9 cellular contexts compared by ENCODE assay signal in genomic region chr17:76506408-76507328, GRCh38. TPM values are rescaled to one million over a fixed set of nuclear protein-coding genes. Genes with fewer than 3 reads are reported as not detected.
A peak's percentile ranks its signal among the peaks of the same experiment; 100 is the strongest.
DNase-seq lines count a peak whose midpoint lies in the region; ATAC-seq, FAIRE-seq and TF ChIP-seq lines count a peak whose summit lies in the region.
"Had no signal": no experiment of that assay in that cellular context is flagged by ENCODE, and none has a peak within 500 bp of the region (broad histone marks: within the 10 kb centered on the region; RNA-seq: fewer than 3 reads in every experiment).

No MANE protein-coding gene starts in this region.

- peaks cover 4% of the 10 kb centered on the region for H3K27me3 ChIP-seq in HL-60 (ENCODE audit: insufficient read depth, poor library complexity, severe bottlenecking)
- peaks cover 0 to 6% (median 4%) of the 10 kb centered on the region in 4 experiments; a peak in 5 of 7 replicates for H3K27me3 ChIP-seq in H1 (replicated peaks in 1 of 4; ENCODE audit: control insufficient read depth in 3 of 4, extremely low read depth in 1 of 4, insufficient read depth in 3 of 4, low read length in 3 of 4)

- H3K4ac ChIP-seq in H1 (replicated peaks; ENCODE audit: insufficient read length, low read depth, low read length): peak overlapping the region; percentile 16

- CTCF ChIA-PET in H1 (lab: Charles Lee; ENCODE audit: partially characterized antibody): interaction anchor here (0.6 to 20.2 kb wide), 37 partner anchors 8 to 901 kb away, joined by 3 to 446 read pairs (median 6); partner anchors contain the start of gene AANAT

- no peak for FAIRE-seq in H1 (lab: Jason Lieb, UNC)

- H3K9ac ChIP-seq in H1 (replicated peaks in 1 of 4; ENCODE audit: extremely low read depth in 1 of 4, low read depth in 3 of 4, low read length in 3 of 4): no peak overlapping the region

- no peak for TF ChIP-seq EP300 in H1 (IDR thresholded peaks at IDR 0.05; ENCODE audit: borderline replicate concordance in 1 of 2, low read depth in 2 of 2, low read length in 2 of 2)

- no peaks in the 10 kb centered on the region for H3K9me3 Mint-ChIP-seq in mesothelial cell of epicardium

- no peak overlapping the region; the same call in 1 of the 2 replicates for H2BK20ac ChIP-seq in H1 (ENCODE audit: low read length)

- no peaks in the 10 kb centered on the region for H3K79me1 ChIP-seq in H1 (ENCODE audit: low read depth, low read length)

- H4K8ac ChIP-seq in H1 (ENCODE audit: extremely low read depth, insufficient read depth, low read length): 0 out of 2 replicates have a peak overlapping the region, but pooled peaks have one; percentile 7

- no peak for ATAC-seq in GM18498 (IDR thresholded peaks at IDR 0.05; ENCODE audit: unreplicated experiment)

- H2BK15ac ChIP-seq in H1 (ENCODE audit: low read length): peak overlapping the region; percentile 100; the same call in 1 of the 2 replicates

- peaks cover 4 to 9% (median 6%) of the 10 kb centered on the region in 4 experiments for H3K4me1 ChIP-seq in H1 (replicated peaks in 1 of 4; ENCODE audit: control insufficient read depth in 3 of 4, insufficient read depth in 4 of 4, low read length in 3 of 4)

- no peaks in the 10 kb centered on the region for H3K36me3 Mint-ChIP-seq in mesothelial cell of epicardium

- H3K79me2 ChIP-seq in H1 (ENCODE audit: control insufficient read depth in 1 of 2, insufficient read depth in 2 of 2, low read length in 2 of 2): no peaks in the 10 kb centered on the region

- DNase-seq in ELF-1 (ENCODE audit: low read depth, low spot score) (peak; percentile 91), HL-60 (ENCODE audit: low read depth in 1 of 2, low spot score in 1 of 2) (peak in 1 of 2 experiments; percentile 77), NOMO-1 treated with DMSO at 0.1 percent for 48 hours (lab: John Stamatoyannopoulos, UW; ENCODE audit: unreplicated experiment) (peak; percentile 58), H1 (ENCODE audit: low read depth in 1 of 2, low spot score in 2 of 2) (peak; percentile 56 to 99), mesothelial cell of epicardium (ENCODE audit: low spot score in 2 of 2, unreplicated experiment in 2 of 2) (peak; percentile 65 to 95)
- peak; percentile 74 to 81 for DNase-seq in activated CD8-positive, alpha-beta memory T cell treated with anti-CD3 and anti-CD28 coated beads for 4 hours (ENCODE audit: low read depth in 2 of 2)
- DNase-seq in stimulated activated CD8-positive, alpha-beta memory T cell treated with anti-CD3 and anti-CD28 coated beads, Interleukin-4, amount 100 ng/mL, for 24 hours (ENCODE audit: low read depth): peak; percentile 82

- no peak overlapping the region for H3K23ac ChIP-seq in H1 (ENCODE audit: insufficient read length)

- peak overlapping the region; percentile 63; the same call in 1 of the 2 replicates for H2BK5ac ChIP-seq in H1 (ENCODE audit: low read depth, low read length)

- POLR2A ChIA-PET in H1 (lab: Charles Lee; ENCODE audit: partially characterized antibody): interaction anchor here (1.3 kb wide), 1 partner anchor 60 kb away, joined by 3 read pairs; no protein-coding TSS in a partner anchor

- TF ChIP-seq RAD21 in H1 (IDR thresholded peaks at IDR 0.05 in 1 of 2, conservative IDR thresholded peaks at IDR 0.05 in 1 of 2; ENCODE audit: low read depth in 2 of 2, low read length in 2 of 2): peak; percentile 96 to 97

- H3K9me3 ChIP-seq in H1 (ENCODE audit: insufficient read depth in 2 of 2, low read depth in 1 of 2, low read length in 1 of 2): no peaks in the 10 kb centered on the region

- peak overlapping the region; percentile 93 for H4K91ac ChIP-seq in H1 (replicated peaks; ENCODE audit: insufficient read length, low read length)

- no peak overlapping the region for H3K4me3 ChIP-seq in HL-60 (replicated peaks; ENCODE audit: insufficient read depth, low read length)
- peak overlapping the region in 1 of 4 experiments; percentile 40; a peak in 2 of 8 replicates for H3K4me3 ChIP-seq in H1 (ENCODE audit: extremely low read depth in 1 of 4, insufficient read depth in 2 of 4, low read depth in 3 of 4, low read length in 4 of 4)

- H3K36me3 ChIP-seq in H1 (ENCODE audit: control insufficient read depth in 2 of 4, insufficient read depth in 4 of 4, low read length in 3 of 4): no peaks in the 10 kb centered on the region

- peak overlapping the region; percentile 65 for H2BK120ac ChIP-seq in H1 (replicated peaks; ENCODE audit: low read depth, low read length)

- H2AK5ac ChIP-seq in H1 (ENCODE audit: low read depth, low read length): no peak overlapping the region

- no peak overlapping the region for H3K56ac ChIP-seq in H1 (replicated peaks; ENCODE audit: insufficient read length, low read depth, low read length)

- H4K5ac ChIP-seq in H1 (ENCODE audit: insufficient read length, low read depth, low read length): no peak overlapping the region

- H3K23me2 ChIP-seq in H1 (ENCODE audit: low read depth, low read length): no peaks in the 10 kb centered on the region

- H3K4me1 Mint-ChIP-seq in mesothelial cell of epicardium: peaks cover 19% of the 10 kb centered on the region

- no peaks in the 10 kb centered on the region for H4K20me1 ChIP-seq in H1 (replicated peaks in 1 of 2; ENCODE audit: control insufficient read depth in 1 of 2, insufficient read depth in 2 of 2, low read length in 2 of 2)

- H3K14ac ChIP-seq in H1 (ENCODE audit: insufficient read length): no peak overlapping the region

- 33% methylated on average over 24 of the region's 24 CpGs; no CpG with 5 or more reads in 1 of the 2 experiments for WGBS in H1 (ENCODE audit: extremely low coverage in 1 of 2, insufficient coverage in 1 of 2, insufficient read length in 1 of 2, insufficient replicate concordance in 2 of 2, low coverage in 1 of 2, low lambda C conversion rate in 2 of 2, missing lambda C conversion rate in 1 of 2), 2 experiments

- H2BK12ac ChIP-seq in H1 (ENCODE audit: low read depth, low read length): peak overlapping the region; percentile 91; the same call in 1 of the 2 replicates

- H2AFZ ChIP-seq in H1 (ENCODE audit: low read length): peak overlapping the region; percentile 97

- H3K27ac ChIP-seq in HL-60 (replicated peaks) (no peak overlapping the region), H1 (ENCODE audit: low read depth, low read length) (no peak overlapping the region)

- TF ChIP-seq CTCF in HL-60 (IDR thresholded peaks at IDR 0.05; ENCODE audit: insufficient read depth, low read length) (peak; percentile 82), H1 (IDR thresholded peaks at IDR 0.05; ENCODE audit: control extremely low read depth in 1 of 3, insufficient read depth in 1 of 3, low read depth in 1 of 3, low read length in 3 of 3) (peak; percentile 92 to 98 (median 93)), mesothelial cell of epicardium (IDR thresholded peaks at IDR 0.05; ENCODE audit: unreplicated experiment) (peak; percentile 96)

- H3K4me2 ChIP-seq in H1 (ENCODE audit: insufficient read depth in 1 of 2, low read depth in 2 of 2, low read length in 2 of 2): peak overlapping the region in 1 of 2 experiments; percentile 36; a peak in 1 of 4 replicates

- H3K27me3 Mint-ChIP-seq in mesothelial cell of epicardium (ENCODE audit: low read depth): peaks cover 19% of the 10 kb centered on the region

- no peak overlapping the region for H3K4me3 Mint-ChIP-seq in mesothelial cell of epicardium

- H3K27ac Mint-ChIP-seq in mesothelial cell of epicardium: no peak overlapping the region

- no peak overlapping the region for H3K18ac ChIP-seq in H1 (ENCODE audit: extremely low read depth, low read length)

- TF ChIP-seq POLR2A in H1 (IDR thresholded peaks at IDR 0.05; ENCODE audit: control extremely low read depth in 1 of 2, low read depth in 2 of 2, low read length in 2 of 2): no peak

RNA-seq across cellular contexts. Expression of gene RHBDF2, which starts 5.4 kb away (rescaled TPM):
- total RNA-seq in H1 (2021; fragmentation: NEBNext Ultra II Directional; extraction: Animal tissue kit (Norgen Biotek cat#: 25700)): 25.9 and 26.2 TPM in 2 replicates
- 21.2 and 27.9 TPM in 2 replicates for polyA plus RNA-seq in H1 (2011; rRNA removed)
- 15.5 TPM for polyA plus RNA-seq in H1 (2011; cell fraction: cytosol; rRNA removed)
- polyA plus RNA-seq in H1 (2011; cell fraction: nucleus; rRNA removed): 46.6 TPM
- 16.4 to 25.4 TPM (median 22.4 TPM) in 4 replicates for polyA plus RNA-seq in H1 (2012, experiment 1 of 2)
- 15.6 TPM for polyA plus RNA-seq in H1 (2012, experiment 2 of 2)
- polyA plus RNA-seq in H1 (2013, experiment 1 of 2): 30.8 TPM
- polyA plus RNA-seq in H1 (2013, experiment 2 of 2): 30.3 TPM
- 12.5 and 16.5 TPM in 2 replicates for polyA minus RNA-seq in H1 (2011; rRNA and poly(A)+ RNA removed)
- 16.4 TPM for polyA minus RNA-seq in H1 (2011; cell fraction: cytosol; rRNA and poly(A)+ RNA removed)
- polyA minus RNA-seq in H1 (2011; cell fraction: nucleus; rRNA and poly(A)+ RNA removed): 22.9 TPM
- total RNA-seq in mesothelial cell of epicardium: 19.1 to 21.6 TPM (median 21.5 TPM) in 3 replicates

RNA-seq across cellular contexts. Expression of gene CYGB, which starts 30.8 kb away (rescaled TPM):
- 3.7 and 4.0 TPM in 2 replicates for total RNA-seq in H1 (2021; fragmentation: NEBNext Ultra II Directional; extraction: Animal tissue kit (Norgen Biotek cat#: 25700))
- 2.7 and 3.3 TPM in 2 replicates for polyA plus RNA-seq in H1 (2011; rRNA removed)
- 1.7 TPM for polyA plus RNA-seq in H1 (2011; cell fraction: cytosol; rRNA removed)
- 1.7 TPM for polyA plus RNA-seq in H1 (2011; cell fraction: nucleus; rRNA removed)
- polyA plus RNA-seq in H1 (2012, experiment 1 of 2): 1.4 to 3.4 TPM (median 2.9 TPM) in 4 replicates
- 4.0 TPM for polyA plus RNA-seq in H1 (2012, experiment 2 of 2)
- polyA plus RNA-seq in H1 (2013, experiment 1 of 2): 2.8 TPM
- 2.8 TPM for polyA plus RNA-seq in H1 (2013, experiment 2 of 2)
- 0.19 and 1.4 TPM in 2 replicates for polyA minus RNA-seq in H1 (2011; rRNA and poly(A)+ RNA removed)
- polyA minus RNA-seq in H1 (2011; cell fraction: cytosol; rRNA and poly(A)+ RNA removed): 0.66 TPM
- 0.80 TPM for polyA minus RNA-seq in H1 (2011; cell fraction: nucleus; rRNA and poly(A)+ RNA removed)
- 8.6 to 10.4 TPM (median 10.1 TPM) in 3 replicates for total RNA-seq in mesothelial cell of epicardium

RNA-seq across cellular contexts. Expression of gene PRCD, which starts 33.2 kb away (rescaled TPM):
- total RNA-seq in H1 (2021; fragmentation: NEBNext Ultra II Directional; extraction: Animal tissue kit (Norgen Biotek cat#: 25700)): 1.4 and 2.1 TPM in 2 replicates
- 0.77 and 1.1 TPM in 2 replicates for polyA plus RNA-seq in H1 (2011; rRNA removed)
- polyA plus RNA-seq in H1 (2011; cell fraction: cytosol; rRNA removed): 1.4 TPM
- polyA plus RNA-seq in H1 (2011; cell fraction: nucleus; rRNA removed): 3.1 TPM
- 1.1 to 1.6 TPM (median 1.5 TPM) in 4 replicates for polyA plus RNA-seq in H1 (2012, experiment 1 of 2)
- polyA plus RNA-seq in H1 (2012, experiment 2 of 2): 2.3 TPM
- polyA plus RNA-seq in H1 (2013, experiment 1 of 2): 2.0 TPM
- 1.5 TPM for polyA plus RNA-seq in H1 (2013, experiment 2 of 2)
- polyA minus RNA-seq in H1 (2011; rRNA and poly(A)+ RNA removed): 0.12 and 0.22 TPM in 2 replicates
- not detected for polyA minus RNA-seq in H1 (2011; cell fraction: cytosol; rRNA and poly(A)+ RNA removed)
- polyA minus RNA-seq in H1 (2011; cell fraction: nucleus; rRNA and poly(A)+ RNA removed): 3.5 TPM
- 8.7 to 9.9 TPM (median 9.9 TPM) in 3 replicates for total RNA-seq in mesothelial cell of epicardium

RNA-seq across cellular contexts. Expression of gene AANAT, which starts 39.3 kb away (rescaled TPM):
- not detected in 2 replicates for total RNA-seq in H1 (2021; fragmentation: NEBNext Ultra II Directional; extraction: Animal tissue kit (Norgen Biotek cat#: 25700))
- polyA plus RNA-seq in H1 (2011; rRNA removed): 0.53 and 1.1 TPM in 2 replicates
- 0.43 TPM for polyA plus RNA-seq in H1 (2011; cell fraction: cytosol; rRNA removed)
- 1.5 TPM for polyA plus RNA-seq in H1 (2011; cell fraction: nucleus; rRNA removed)
- polyA plus RNA-seq in H1 (2012, experiment 1 of 2): 0.46 to 0.76 TPM (median 0.68 TPM) in 4 replicates
- polyA plus RNA-seq in H1 (2012, experiment 2 of 2): not detected
- polyA plus RNA-seq in H1 (2013, experiment 1 of 2): 0.16 TPM
- polyA plus RNA-seq in H1 (2013, experiment 2 of 2): 0.13 TPM
- polyA minus RNA-seq in H1 (2011; rRNA and poly(A)+ RNA removed): not detected in 2 replicates
- not detected for polyA minus RNA-seq in H1 (2011; cell fraction: cytosol; rRNA and poly(A)+ RNA removed)
- not detected for polyA minus RNA-seq in H1 (2011; cell fraction: nucleus; rRNA and poly(A)+ RNA removed)
- 0.22 to 0.40 TPM in 2 of 3 replicates, not detected in the other for total RNA-seq in mesothelial cell of epicardium
- total RNA-seq: glomerular endothelial cell had no signal

RNA-seq across cellular contexts. Expression of gene UBE2O, which starts 53.7 kb away (rescaled TPM):
- total RNA-seq in H1 (2021; fragmentation: NEBNext Ultra II Directional; extraction: Animal tissue kit (Norgen Biotek cat#: 25700)): 63.0 and 65.6 TPM in 2 replicates
- 24.4 and 34.1 TPM in 2 replicates for polyA plus RNA-seq in H1 (2011; rRNA removed)
- 26.6 TPM for polyA plus RNA-seq in H1 (2011; cell fraction: cytosol; rRNA removed)
- 63.4 TPM for polyA plus RNA-seq in H1 (2011; cell fraction: nucleus; rRNA removed)
- polyA plus RNA-seq in H1 (2012, experiment 1 of 2): 37.4 to 63.3 TPM (median 56.2 TPM) in 4 replicates
- polyA plus RNA-seq in H1 (2012, experiment 2 of 2): 31.8 TPM
- polyA plus RNA-seq in H1 (2013, experiment 1 of 2): 25.8 TPM
- 23.6 TPM for polyA plus RNA-seq in H1 (2013, experiment 2 of 2)
- 119 and 174 TPM in 2 replicates for polyA minus RNA-seq in H1 (2011; rRNA and poly(A)+ RNA removed)
- polyA minus RNA-seq in H1 (2011; cell fraction: cytosol; rRNA and poly(A)+ RNA removed): 36.0 TPM
- polyA minus RNA-seq in H1 (2011; cell fraction: nucleus; rRNA and poly(A)+ RNA removed): 29.6 TPM
- total RNA-seq in mesothelial cell of epicardium: 42.7 to 46.3 TPM (median 44.3 TPM) in 3 replicates
